11 cellular contexts compared by ENCODE assay signal in the genomic region with DNA sequence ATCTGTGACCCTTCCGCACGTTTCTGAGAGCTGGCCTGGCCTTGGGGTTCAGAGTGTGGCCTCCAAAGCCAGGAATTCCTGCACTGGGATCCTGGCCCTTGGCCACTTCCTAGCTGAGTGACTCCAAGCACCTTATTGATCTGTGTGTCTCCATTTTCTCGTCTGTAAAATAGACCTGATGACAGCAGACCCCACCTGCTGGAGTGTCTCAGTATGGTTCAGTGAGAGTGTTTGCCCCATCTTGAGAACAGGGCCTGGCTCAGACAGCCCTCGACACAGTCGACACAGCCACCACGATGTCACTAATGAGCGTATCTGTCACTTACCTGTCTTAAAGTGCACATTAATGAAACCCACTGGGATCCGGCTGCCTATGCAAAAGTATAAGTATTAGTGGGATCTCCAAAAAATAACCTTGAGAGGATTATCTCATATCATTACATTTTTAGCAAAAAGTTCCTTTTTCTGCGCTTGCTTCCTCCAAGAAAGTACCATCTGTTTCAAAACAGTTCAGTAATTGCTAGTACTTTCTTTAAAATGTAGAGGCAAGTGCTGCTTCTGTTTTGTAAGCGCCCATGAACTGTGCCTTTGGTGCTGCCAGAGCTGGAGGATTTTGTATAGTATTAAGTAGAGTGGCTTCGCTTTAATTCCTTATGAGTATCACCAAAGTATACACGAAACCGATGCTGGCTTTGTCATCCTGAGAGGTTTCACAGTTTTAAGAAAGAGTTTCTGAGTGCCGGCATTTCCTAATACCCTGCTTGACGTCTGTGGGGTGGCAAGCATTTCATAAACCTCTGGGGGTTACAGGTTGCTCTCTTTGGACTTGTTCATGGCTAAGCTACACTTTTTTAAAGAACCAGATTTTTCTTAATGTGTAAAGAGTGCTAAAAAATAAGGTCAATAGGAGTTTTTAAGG. TPM values are rescaled to one million over a fixed set of nuclear protein-coding genes. Genes with fewer than 3 reads are reported as not detected.
DNase-seq lines count a peak whose midpoint lies in the region; ATAC-seq and TF ChIP-seq lines count a peak whose summit lies in the region.
"Had no signal": no experiment of that assay in that cellular context is flagged by ENCODE, and none has a peak within 500 bp of the region (broad histone marks: within the 10 kb centered on the region; RNA-seq: fewer than 3 reads in every experiment).

No MANE protein-coding gene starts in this region.

- intact Hi-C loops in A673 (cut with micrococcal nuclease; ENCODE audit: unreplicated experiment): no loop called here
- intact Hi-C loops in ovary (cut with DNase I): no loop called here

- no peak for TF ChIP-seq POLR2A in ovary (IDR thresholded peaks at IDR 0.05)

- peaks cover 6% of the 10 kb centered on the region for H3K36me3 Mint-ChIP-seq in IgD-negative memory B cell
- H3K36me3 Mint-ChIP-seq: activated naive CD8-positive, alpha-beta T cell treated with anti-CD3 and anti-CD28 coated beads for 36 hours had no signal

- peaks cover 4% of the 10 kb centered on the region for H3K4me1 ChIP-seq in A673 (ENCODE audit: insufficient read depth, low read length, poor library complexity, severe bottlenecking)
- no peaks in the 10 kb centered on the region for H3K4me1 ChIP-seq in ovary (ENCODE audit: insufficient read depth)

- TF ChIP-seq EP300 in ovary (IDR thresholded peaks at IDR 0.05): no peak

- ATAC-seq in GM18909 (IDR thresholded peaks at IDR 0.05; ENCODE audit: poor library complexity, unreplicated experiment) (peak; percentile 50), HG02642 (IDR thresholded peaks at IDR 0.05; ENCODE audit: poor library complexity, unreplicated experiment) (peak; percentile 47), HG02610 (IDR thresholded peaks at IDR 0.05; ENCODE audit: unreplicated experiment) (no peak)

- no peaks in the 10 kb centered on the region for H3K9me3 Mint-ChIP-seq in IgD-negative memory B cell
- H3K9me3 Mint-ChIP-seq: activated naive CD8-positive, alpha-beta T cell treated with anti-CD3 and anti-CD28 coated beads for 36 hours had no signal

- BruUV-seq in A673 (replicated peaks; lab: Mats Ljungman, UMichigan): no TSS peak

- TF ChIP-seq CTCF in A673 (conservative IDR thresholded peaks at IDR 0.05; ENCODE audit: low read depth, low read length) (0 out of 2 replicates have a peak, but pooled peaks have one; percentile 14), ovary (IDR thresholded peaks at IDR 0.05) (no peak)

- H3K27ac Mint-ChIP-seq in IgD-negative memory B cell: peak overlapping the region; percentile 46 to 91 (median 64)
- H3K27ac Mint-ChIP-seq: activated naive CD8-positive, alpha-beta T cell treated with anti-CD3 and anti-CD28 coated beads for 36 hours had no signal

- H3K27me3 Mint-ChIP-seq in IgD-negative memory B cell: peaks cover 3% of the 10 kb centered on the region

- peaks cover 29 to 44% (median 42%) of the 10 kb centered on the region in 3 donors for H3K4me1 Mint-ChIP-seq in IgD-negative memory B cell

- DNase-seq in A673 (ENCODE audit: low spot score) (no peak), ovary (no peak), NCI-H2081 treated with DMSO at 0.1 percent for 48 hours (lab: John Stamatoyannopoulos, UW) (no peak), NOMO-1 treated with dmso at 0.1 percent for 144 hours (lab: John Stamatoyannopoulos, UW; ENCODE audit: unreplicated experiment) (no peak)
- DNase-seq: ACHN; activated naive CD8-positive, alpha-beta T cell treated with anti-CD3 and anti-CD28 coated beads for 36 hours; KG1 had no signal

- 82 to 84% (median 84%) methylated on average over 15 of the region's 15 CpGs for WGBS in ovary, 3 donors

- H3K36me3 ChIP-seq in A673 (ENCODE audit: insufficient read depth, low read length, poor library complexity, severe bottlenecking): no peaks in the 10 kb centered on the region
- no peaks in the 10 kb centered on the region for H3K36me3 ChIP-seq in ovary

- H3K27ac ChIP-seq in A673 (ENCODE audit: low read depth, low read length, poor library complexity, severe bottlenecking) (no peak overlapping the region), ovary (no peak overlapping the region)

- POLR2A ChIA-PET in A673 (lab: Charles Lee; ENCODE audit: low non-redundant PET): no interaction called here

- CTCF ChIA-PET in A673 (lab: Charles Lee): no interaction called here

- peak overlapping the region; percentile 15 to 81 (median 45) for H3K4me3 Mint-ChIP-seq in IgD-negative memory B cell
- H3K4me3 Mint-ChIP-seq: activated naive CD8-positive, alpha-beta T cell treated with anti-CD3 and anti-CD28 coated beads for 36 hours had no signal

- H3K9me3 ChIP-seq in A673 (ENCODE audit: low read depth, low read length, poor library complexity, severe bottlenecking) (no peaks in the 10 kb centered on the region), ovary (no peaks in the 10 kb centered on the region)

- H3K4me3 ChIP-seq in A673 (ENCODE audit: low read depth, low read length, poor library complexity, severe bottlenecking) (no peak overlapping the region), ovary (no peak overlapping the region)

- no peaks in the 10 kb centered on the region for H3K27me3 ChIP-seq in A673 (replicated peaks; ENCODE audit: insufficient read depth, low read depth, low read length, poor library complexity)
- no peaks in the 10 kb centered on the region for H3K27me3 ChIP-seq in ovary

RNA-seq across cellular contexts. Expression of a gene that starts 31.7 kb away (rescaled TPM):
- total RNA-seq in A673 (2021) (0.74 and 2.6 TPM in 2 replicates), ovary (1 to 10 TPM in 4 of 7 donors, under 1 TPM in 3; 0.30 to 2.6 (median 1.1) TPM)
- polyA plus RNA-seq in IgD-negative memory B cell (not detected), ovary (1 to 10 TPM; 2.1 to 6.4 TPM)
- total RNA-seq: activated naive CD8-positive, alpha-beta T cell treated with anti-CD3 and anti-CD28 coated beads for 36 hours had no signal
